ENCODE assay signal across 13 cellular contexts in genomic region chr9:107674937-107675277, GRCh38.
DNase-seq lines count a peak whose midpoint lies in the region; ATAC-seq and TF ChIP-seq lines count a peak whose summit lies in the region.
"Had no signal": no experiment of that assay in that cellular context is flagged by ENCODE, and none has a peak within 500 bp of the region (broad histone marks: within the 10 kb centered on the region; RNA-seq: fewer than 3 reads in every experiment).

No MANE protein-coding gene starts in this region.

- no peak overlapping the region for H3K4me3 ChIP-seq in BLaER1 treated with 17β-estradiol and CSF1 and Interleukin-3, amounts not matched to agents 10 nM and 100 nM
- no peak overlapping the region for H3K4me3 ChIP-seq in NB4 (ENCODE audit: low read depth, low read length)
- no peak overlapping the region for H3K4me3 ChIP-seq in foreskin fibroblast (ENCODE audit: low read depth in 1 of 2, low read length in 2 of 2)
- H3K4me3 ChIP-seq in osteoblast (ENCODE audit: insufficient read depth, low read length): no peak overlapping the region
- H3K4me3 ChIP-seq: dorsolateral prefrontal cortex, hepatocyte, thyroid gland had no signal

- peaks cover 0 to 43% (median 28%) of the 10 kb centered on the region in 10 experiments; a peak in 13 of 20 replicates for H3K4me1 ChIP-seq in BLaER1 treated with 17β-estradiol and CSF1 and Interleukin-3, amounts not matched to agents 10 nM and 100 nM
- H3K4me1 ChIP-seq in osteoblast (ENCODE audit: insufficient read depth, low read length): no peaks in the 10 kb centered on the region
- H3K4me1 ChIP-seq: thyroid gland had no signal

- no peaks in the 10 kb centered on the region for H3K36me3 ChIP-seq in BLaER1 treated with 17β-estradiol and CSF1 and Interleukin-3, amounts not matched to agents 10 nM and 100 nM
- no peaks in the 10 kb centered on the region for H3K36me3 ChIP-seq in osteoblast (ENCODE audit: insufficient read depth, low read length)
- H3K36me3 ChIP-seq: thyroid gland had no signal

- H3K9me3 Mint-ChIP-seq in effector memory CD8-positive, alpha-beta T cell: peaks cover 0 to 3% of the 10 kb centered on the region in 2 donors

- peak overlapping the region in 9 of 11 experiments; percentile 24 to 84 (median 65); a peak in 16 of 22 replicates for H3K4me2 ChIP-seq in BLaER1 treated with 17β-estradiol and CSF1 and Interleukin-3, amounts not matched to agents 10 nM and 100 nM
- H3K4me2 ChIP-seq in osteoblast (ENCODE audit: insufficient read depth, low read length): no peak overlapping the region
- H3K4me2 ChIP-seq: hepatocyte had no signal

- no peaks in the 10 kb centered on the region for H3K27me3 ChIP-seq in BLaER1 treated with 17β-estradiol and CSF1 and Interleukin-3, amounts not matched to agents 10 nM and 100 nM
- no peaks in the 10 kb centered on the region for H3K27me3 ChIP-seq in osteoblast (ENCODE audit: insufficient read depth, low read length)
- H3K27me3 ChIP-seq: dorsolateral prefrontal cortex, hepatocyte, thyroid gland had no signal

- no peak overlapping the region for H3K4me3 Mint-ChIP-seq in effector memory CD8-positive, alpha-beta T cell

- CTCF ChIA-PET in RWPE1 (lab: Yijun Ruan, JAX): no interaction called here

- POLR2A ChIA-PET in RWPE1 (lab: Yijun Ruan, JAX; ENCODE audit: low non-redundant PET): no interaction called here

- no peaks in the 10 kb centered on the region for H4K20me1 ChIP-seq in BLaER1 treated with 17β-estradiol and CSF1 and Interleukin-3, amounts not matched to agents 10 nM and 100 nM
- H4K20me1 ChIP-seq in osteoblast (ENCODE audit: insufficient read depth, low read length): no peaks in the 10 kb centered on the region

- H3K4me1 Mint-ChIP-seq in effector memory CD8-positive, alpha-beta T cell (ENCODE audit: low read depth in 2 of 2): no peaks in the 10 kb centered on the region

- H3K9ac ChIP-seq in BLaER1 treated with 17β-estradiol and CSF1 and Interleukin-3, amounts not matched to agents 10 nM and 100 nM: peak overlapping the region in 6 of 11 experiments; percentile 18 to 78 (median 63); a peak in 11 of 22 replicates

- H3K9me3 ChIP-seq in BLaER1 treated with 17β-estradiol and CSF1 and Interleukin-3, amounts not matched to agents 10 nM and 100 nM (replicated peaks in 1 of 11): 0 out of 22 replicates have a peak, but pooled peaks cover 0 to 7% (median 0%) of the 10 kb centered on the region in 11 experiments
- no peaks in the 10 kb centered on the region for H3K9me3 ChIP-seq in osteoblast (ENCODE audit: low read depth, low read length)
- H3K9me3 ChIP-seq: thyroid gland had no signal

- H3K27ac ChIP-seq in BLaER1 treated with 17β-estradiol and CSF1 and Interleukin-3, amounts not matched to agents 10 nM and 100 nM: peak overlapping the region in 10 of 11 experiments; percentile 55 to 92 (median 66); a peak in 18 of 22 replicates
- H3K27ac ChIP-seq in osteoblast (ENCODE audit: low read depth, low read length) (no peak overlapping the region), RWPE1 (no peak overlapping the region)
- H3K27ac ChIP-seq: hepatocyte, thyroid gland had no signal

- H3K27me3 Mint-ChIP-seq in effector memory CD8-positive, alpha-beta T cell: no peaks in the 10 kb centered on the region

- DNase-seq in NB4 (ENCODE audit: low read depth) (peak; percentile 91), foreskin fibroblast (peak; percentile 58 to 82), osteoblast (ENCODE audit: insufficient read length, low spot score, missing footprints) (peak; percentile 42), NCI-H2081 (lab: John Stamatoyannopoulos, UW) (no peak), RWPE1 (ENCODE audit: low spot score) (no peak)
- no peak for DNase-seq in effector memory CD8-positive, alpha-beta T cell
- DNase-seq: AML-193, PC-3 had no signal

- no peak overlapping the region for H2AFZ ChIP-seq in osteoblast (ENCODE audit: low read length)
- H2AFZ ChIP-seq: hepatocyte had no signal

- ATAC-seq in HG02970 (IDR thresholded peaks at IDR 0.05; ENCODE audit: low FRiP score, unreplicated experiment): no peak
- ATAC-seq in effector memory CD8-positive, alpha-beta T cell (replicated peaks): no peak
- ATAC-seq: PC-3 had no signal

- H3K27ac Mint-ChIP-seq in effector memory CD8-positive, alpha-beta T cell: no peak overlapping the region

- H3K79me2 ChIP-seq in osteoblast (ENCODE audit: insufficient read depth, low read length): no peaks in the 10 kb centered on the region
- H3K79me2 ChIP-seq: hepatocyte had no signal

- no peak for TF ChIP-seq POLR2A in NB4 (IDR thresholded peaks at IDR 0.05; ENCODE audit: extremely low read depth, insufficient read length)

- no peaks in the 10 kb centered on the region for H3K36me3 Mint-ChIP-seq in effector memory CD8-positive, alpha-beta T cell (ENCODE audit: insufficient read depth)

- TF ChIP-seq CTCF in NB4 (IDR thresholded peaks at IDR 0.05; ENCODE audit: low read depth, low read length) (peak; percentile 33), foreskin fibroblast (IDR thresholded peaks at IDR 0.05; ENCODE audit: low read depth, low read length) (peak; percentile 17), osteoblast (IDR thresholded peaks at IDR 0.05; ENCODE audit: extremely low read depth, low read depth, low read length) (no peak), RWPE1 (conservative IDR thresholded peaks at IDR 0.05; ENCODE audit: low read depth) (no peak)

Comparison
In these comparisons a context has a peak if more than half of its experiments do, and no peak if none do; other contexts are left out.
1. H3K27ac ChIP-seq: peak in BLaER1 treated with 17β-estradiol and CSF1 and Interleukin-3, amounts not matched to agents 10 nM and 100 nM (10 of 11); none in osteoblast (single experiment) and RWPE1 (single experiment).
2. DNase-seq: peak in NB4 (single experiment), foreskin fibroblast (2 of 2) and osteoblast (single experiment); none in NCI-H2081 (0 of 2), effector memory CD8-positive, alpha-beta T cell (0 of 3) and RWPE1 (single experiment).
3. CTCF ChIP-seq: peak in NB4 (single experiment) and foreskin fibroblast (single experiment); none in osteoblast (single experiment) and RWPE1 (single experiment).